ENCODE assay signal across 12 cellular contexts in genomic region chr15:69910511-69910910, GRCh38.
DNase-seq lines count a peak whose midpoint lies in the region; ATAC-seq and TF ChIP-seq lines count a peak whose summit lies in the region.
"Had no signal": no experiment of that assay in that cellular context is flagged by ENCODE, and none has a peak within 500 bp of the region (broad histone marks: within the 10 kb centered on the region; RNA-seq: fewer than 3 reads in every experiment).

No MANE protein-coding gene starts in this region.

- H2BK15ac ChIP-seq in mesendoderm (replicated peaks; ENCODE audit: low read depth): no peak overlapping the region

- no peaks in the 10 kb centered on the region for H3K79me2 ChIP-seq in mesendoderm (ENCODE audit: control insufficient read depth, insufficient read depth, low read length)

- H4K8ac ChIP-seq in mesendoderm (ENCODE audit: low read depth, low read length): no peak overlapping the region

- H3K18ac ChIP-seq in mesendoderm (ENCODE audit: low read length): no peak overlapping the region

- no peak overlapping the region for H4K5ac ChIP-seq in mesendoderm (ENCODE audit: low read length)

- no peak overlapping the region for H3K4me2 ChIP-seq in mesendoderm (ENCODE audit: low read length)
- H3K4me2 ChIP-seq: A549 had no signal

- H3K27me3 Mint-ChIP-seq in endothelial cell (ENCODE audit: unreplicated experiment): peaks cover 1% of the 10 kb centered on the region

- no peak for ATAC-seq in GM19397 (IDR thresholded peaks at IDR 0.05; ENCODE audit: unreplicated experiment)
- ATAC-seq: A549 had no signal

- no peak overlapping the region for H3K4ac ChIP-seq in mesendoderm (ENCODE audit: low read depth, low read length)

- H3K27ac ChIP-seq in HUES48 (ENCODE audit: low read depth, low read length) (peak overlapping the region; percentile 68), mesendoderm (ENCODE audit: low read depth, low read length) (peak overlapping the region; percentile 75), breast epithelium (no peak overlapping the region)
- H3K27ac ChIP-seq: A549 had no signal

- H3K9me3 Mint-ChIP-seq in endothelial cell (ENCODE audit: unreplicated experiment): no peaks in the 10 kb centered on the region

- H3K36me3 Mint-ChIP-seq in endothelial cell (ENCODE audit: low read depth, unreplicated experiment): no peaks in the 10 kb centered on the region

- H3K4me1 Mint-ChIP-seq in endothelial cell (ENCODE audit: unreplicated experiment): peaks cover 37% of the 10 kb centered on the region

- no peak overlapping the region for H3K56ac ChIP-seq in mesendoderm (ENCODE audit: low read length)

- no peak for TF ChIP-seq CTCF in breast epithelium (IDR thresholded peaks at IDR 0.05)
- no peak for TF ChIP-seq CTCF in endothelial cell (IDR thresholded peaks at IDR 0.05; ENCODE audit: unreplicated experiment)

- no peaks in the 10 kb centered on the region for H3K79me1 ChIP-seq in mesendoderm (ENCODE audit: low read length)

- H3K9me3 ChIP-seq in HUES48 (ENCODE audit: control insufficient read depth, insufficient read depth, low read length): no peaks in the 10 kb centered on the region
- H3K9me3 ChIP-seq in breast epithelium: no peaks in the 10 kb centered on the region
- H3K9me3 ChIP-seq: A549 had no signal

- H3K4me1 ChIP-seq in HUES48 (ENCODE audit: control insufficient read depth, insufficient read depth, low read length): peaks cover 24% of the 10 kb centered on the region
- peaks cover 3% of the 10 kb centered on the region for H3K4me1 ChIP-seq in mesendoderm (ENCODE audit: control insufficient read depth, low read depth, low read length)
- no peaks in the 10 kb centered on the region for H3K4me1 ChIP-seq in breast epithelium
- H3K4me1 ChIP-seq: A549 had no signal

- no peak overlapping the region for H2AK5ac ChIP-seq in mesendoderm (ENCODE audit: low read length)

- H3K27me3 ChIP-seq in HUES48 (ENCODE audit: control insufficient read depth, insufficient read depth, low read length): peaks cover 21% of the 10 kb centered on the region
- no peaks in the 10 kb centered on the region for H3K27me3 ChIP-seq in mesendoderm (ENCODE audit: insufficient read depth, low read length, poor library complexity)
- H3K27me3 ChIP-seq in breast epithelium: no peaks in the 10 kb centered on the region

- H2BK120ac ChIP-seq in mesendoderm (ENCODE audit: low read depth, low read length): no peak overlapping the region

- no peak overlapping the region for H3K4me3 ChIP-seq in HUES48 (ENCODE audit: low read depth, low read length)
- no peak overlapping the region for H3K4me3 ChIP-seq in mesendoderm (ENCODE audit: low read length)
- no peak overlapping the region for H3K4me3 ChIP-seq in breast epithelium
- H3K4me3 ChIP-seq: A549 had no signal

- no peak for TF ChIP-seq POLR2A in breast epithelium (IDR thresholded peaks at IDR 0.05)

- DNase-seq in NCI-H2227 treated with DMSO at 0.1 percent for 48 hours (lab: John Stamatoyannopoulos, UW) (peak; percentile 7), astrocyte of the hippocampus (ENCODE audit: low read depth, low spot score) (peak; percentile 6), mesendoderm (peak; percentile 37), breast epithelium (ENCODE audit: low spot score in 2 of 2) (no peak), endothelial cell (ENCODE audit: low spot score) (no peak)
- DNase-seq in effector CD8-positive, alpha-beta T cell (lab: John Stamatoyannopoulos, UW): no peak
- DNase-seq: GF-D8, IMR-90, KBM-7 had no signal

- H3K36me3 ChIP-seq in HUES48 (ENCODE audit: control insufficient read depth, insufficient read depth, low read length) (no peaks in the 10 kb centered on the region), mesendoderm (ENCODE audit: control insufficient read depth, insufficient read depth, low read length) (no peaks in the 10 kb centered on the region), breast epithelium (no peaks in the 10 kb centered on the region)

- no peak overlapping the region for H3K23ac ChIP-seq in mesendoderm (ENCODE audit: low read length)

- H3K9ac ChIP-seq in HUES48 (ENCODE audit: low read depth, low read length) (no peak overlapping the region), mesendoderm (ENCODE audit: low read length) (no peak overlapping the region)

- WGBS in mesendoderm (ENCODE audit: extremely low coverage, insufficient coverage, low lambda C conversion rate): no CpG with 5 or more reads among the region's 2 CpGs

- H3K4me3 Mint-ChIP-seq in endothelial cell (ENCODE audit: unreplicated experiment): no peak overlapping the region

- intact Hi-C loops in breast epithelium (cut with DNase I; ENCODE audit: low total_unique reads): no loop called here

- H2BK5ac ChIP-seq in mesendoderm (ENCODE audit: low read length): no peak overlapping the region

- no peak overlapping the region for H3K27ac Mint-ChIP-seq in endothelial cell (ENCODE audit: unreplicated experiment)

Comparison
In these comparisons a context has a peak if more than half of its experiments do, and no peak if none do; other contexts are left out.
1. H3K27ac ChIP-seq: peak in HUES48 (single experiment) and mesendoderm (single experiment); none in breast epithelium (0 of 2).
2. DNase-seq: peak in NCI-H2227 treated with DMSO at 0.1 percent for 48 hours (single experiment), astrocyte of the hippocampus (single experiment) and mesendoderm (single experiment); none in effector CD8-positive, alpha-beta T cell (single experiment), breast epithelium (0 of 2) and endothelial cell (single experiment).